18 cellular contexts compared by ENCODE assay signal in genomic region chr4:169207436-169208089, GRCh38.
A peak's percentile ranks its signal among the peaks of the same experiment; 100 is the strongest.
DNase-seq lines count a peak whose midpoint lies in the region; ATAC-seq, FAIRE-seq and TF ChIP-seq lines count a peak whose summit lies in the region.
"Had no signal": no experiment of that assay in that cellular context is flagged by ENCODE, and none has a peak within 500 bp of the region (broad histone marks: within the 10 kb centered on the region; RNA-seq: fewer than 3 reads in every experiment).

No MANE protein-coding gene starts in this region.

- H3K36me3 ChIP-seq in HUES48 (ENCODE audit: control insufficient read depth, insufficient read depth, low read length) (no peaks in the 10 kb centered on the region), keratinocyte (ENCODE audit: control insufficient read depth in 2 of 2, extremely low read depth in 1 of 2, insufficient read depth in 2 of 2, low read length in 2 of 2) (no peaks in the 10 kb centered on the region)
- H3K36me3 ChIP-seq: MG63 had no signal

- dilution Hi-C loops in keratinocyte (cut with MboI; ENCODE audit: extremely low pct_ligation_motif_present, low sequenced_read_pairs) = no loop called here

- H3K27ac Mint-ChIP-seq in stimulated activated naive B cell treated with anti-CD40 and anti-IgM and Interleukin-4, amounts not matched to agents 10 μg/mL and 1 μg/mL and 100 μg/mL, for 72 hours = no peak overlapping the region

- no peaks in the 10 kb centered on the region for H3K27me3 ChIP-seq in HUES48 (ENCODE audit: control insufficient read depth, insufficient read depth, low read length)
- no peaks in the 10 kb centered on the region for H3K27me3 ChIP-seq in keratinocyte (ENCODE audit: control insufficient read depth, extremely low read depth, insufficient read depth, low read length)
- H3K27me3 ChIP-seq: MG63 had no signal

- peaks cover 11% of the 10 kb centered on the region; the same call in 1 of the 2 replicates for H3K4me1 ChIP-seq in HUES48 (ENCODE audit: control insufficient read depth, insufficient read depth, low read length)
- peaks cover 17% of the 10 kb centered on the region for H3K4me1 ChIP-seq in keratinocyte (ENCODE audit: control insufficient read depth, extremely low read depth, insufficient read depth, low read length)

- H3K9me3 ChIP-seq in HUES48 (ENCODE audit: control insufficient read depth, insufficient read depth, low read length) (no peaks in the 10 kb centered on the region), keratinocyte (ENCODE audit: control insufficient read depth, low read depth, low read length) (no peaks in the 10 kb centered on the region)
- H3K9me3 ChIP-seq: A549, MG63 had no signal

- H4K20me1 ChIP-seq in keratinocyte (ENCODE audit: control insufficient read depth, extremely low read depth, insufficient read depth, low read length) = no peaks in the 10 kb centered on the region

- TF ChIP-seq CTCF in choroid plexus epithelial cell (conservative IDR thresholded peaks at IDR 0.05; ENCODE audit: low read depth, low read length) (no peak), keratinocyte (optimal IDR thresholded peaks at IDR 0.05 in 1 of 3, IDR thresholded peaks at IDR 0.05 in 1 of 3, conservative IDR thresholded peaks at IDR 0.05 in 1 of 3; ENCODE audit: extremely low read depth in 1 of 3, insufficient read depth in 2 of 3, low read length in 3 of 3) (no peak), GM10248 (IDR thresholded peaks at IDR 0.05; ENCODE audit: control extremely low read depth, extremely low read depth, low read depth, missing control alignments) (no peak)

- peak overlapping the region; percentile 50 for H3K27ac ChIP-seq in HUES48 (ENCODE audit: low read depth, low read length)
- no peak overlapping the region for H3K27ac ChIP-seq in keratinocyte (ENCODE audit: control insufficient read depth, insufficient read depth, low read length)
- H3K27ac ChIP-seq: A549, C4-2B, PC-9 had no signal

- H3K9ac ChIP-seq in HUES48 (ENCODE audit: low read depth, low read length) (no peak overlapping the region), keratinocyte (ENCODE audit: control insufficient read depth, extremely low read depth, insufficient read depth, low read length) (no peak overlapping the region)

- H3K4me3 ChIP-seq in HUES48 (ENCODE audit: low read depth, low read length) (no peak overlapping the region), choroid plexus epithelial cell (ENCODE audit: low read depth, low read length) (no peak overlapping the region), keratinocyte (ENCODE audit: control insufficient read depth in 2 of 3, extremely low read depth in 1 of 3, insufficient read depth in 2 of 3, low read depth in 1 of 3, low read length in 3 of 3) (no peak overlapping the region)
- H3K4me3 ChIP-seq: A549, MG63, PC-9 had no signal

- peaks cover 3% of the 10 kb centered on the region for H3K9me1 ChIP-seq in keratinocyte (ENCODE audit: control insufficient read depth, extremely low read depth, insufficient read depth, low read length)

- no peak for ATAC-seq in stimulated activated naive B cell treated with anti-CD40 and anti-IgM and Interleukin-4, amounts not matched to agents 10 μg/mL and 1 μg/mL and 100 μg/mL, for 72 hours (replicated peaks)

- H3K9me3 Mint-ChIP-seq in stimulated activated naive B cell treated with anti-CD40 and anti-IgM and Interleukin-4, amounts not matched to agents 10 μg/mL and 1 μg/mL and 100 μg/mL, for 72 hours = peaks cover 6 to 7% of the 10 kb centered on the region in 2 donors

- CTCF ChIA-PET in GM10248 (lab: Yijun Ruan, JAX) = interaction anchor here (1.7 kb wide), 1 partner anchor 10 kb away, joined by 3 read pairs; no protein-coding TSS in a partner anchor

- POLR2A ChIA-PET in GM10248 (lab: Yijun Ruan, JAX) = no interaction called here

- H2AFZ ChIP-seq in keratinocyte (ENCODE audit: control insufficient read depth, low read length) = no peak overlapping the region
- H2AFZ ChIP-seq: PC-9 had no signal

- peaks cover 50% of the 10 kb centered on the region for H3K79me2 ChIP-seq in keratinocyte (ENCODE audit: control insufficient read depth, insufficient read depth, low read length)

- H3K4me2 ChIP-seq in keratinocyte (ENCODE audit: control insufficient read depth, extremely low read depth, insufficient read depth, low read depth, low read length) = no peak overlapping the region
- H3K4me2 ChIP-seq: A549, PC-9 had no signal

- peak; percentile 55 for FAIRE-seq in keratinocyte (lab: Jason Lieb, UNC)
- FAIRE-seq: A549, H1 had no signal

- no peaks in the 10 kb centered on the region for H3K27me3 Mint-ChIP-seq in stimulated activated naive B cell treated with anti-CD40 and anti-IgM and Interleukin-4, amounts not matched to agents 10 μg/mL and 1 μg/mL and 100 μg/mL, for 72 hours

- peaks cover 11 to 24% of the 10 kb centered on the region in 2 donors for H3K4me1 Mint-ChIP-seq in stimulated activated naive B cell treated with anti-CD40 and anti-IgM and Interleukin-4, amounts not matched to agents 10 μg/mL and 1 μg/mL and 100 μg/mL, for 72 hours

- H3K4me3 Mint-ChIP-seq in stimulated activated naive B cell treated with anti-CD40 and anti-IgM and Interleukin-4, amounts not matched to agents 10 μg/mL and 1 μg/mL and 100 μg/mL, for 72 hours = no peak overlapping the region

- DNase-seq in choroid plexus epithelial cell (ENCODE audit: low read depth) = peak; percentile 51
- DNase-seq in keratinocyte (ENCODE audit: low read depth, low spot score) = no peak
- peak; percentile 20 for DNase-seq in smooth muscle cell of the brain vasculature (ENCODE audit: low read depth, low spot score)
- no peak for DNase-seq in stimulated activated naive B cell treated with anti-CD40 and anti-IgM and Interleukin-4, amounts not matched to agents 10 μg/mL and 1 μg/mL and 100 μg/mL, for 72 hours
- no peak for DNase-seq in activated CD4-positive, CD25-positive, alpha-beta regulatory T cell treated with anti-CD3 and anti-CD28 coated beads, Interleukin-2, amount 50 U/mL, for 72 hours
- DNase-seq in GM10248 (ENCODE audit: extremely low spot score) = no peak
- DNase-seq: Karpas-422, MG63, NCI-H1092, NCI-H146, NCI-H2081 treated with DMSO at 0.1 percent for 48 hours, NCI-H510A treated with DMSO at 0.1 percent for 48 hours, NCI-H82, PC-9 had no signal

- peaks cover 3 to 7% of the 10 kb centered on the region in 2 donors for H3K36me3 Mint-ChIP-seq in stimulated activated naive B cell treated with anti-CD40 and anti-IgM and Interleukin-4, amounts not matched to agents 10 μg/mL and 1 μg/mL and 100 μg/mL, for 72 hours

Comparison
In these comparisons a context has a peak if more than half of its experiments do, and no peak if none do; other contexts are left out.
1. DNase-seq: peak in choroid plexus epithelial cell (single experiment) and smooth muscle cell of the brain vasculature (single experiment); none in keratinocyte (single experiment), stimulated activated naive B cell treated with anti-CD40 and anti-IgM and Interleukin-4, amounts not matched to agents 10 μg/mL and 1 μg/mL and 100 μg/mL, for 72 hours (single experiment), activated CD4-positive, CD25-positive, alpha-beta regulatory T cell treated with anti-CD3 and anti-CD28 coated beads, Interleukin-2, amount 50 U/mL, for 72 hours (single experiment) and GM10248 (single experiment).